ENCODE assay signal across 26 cellular contexts in genomic region chrY:14644161-14644952, GRCh38.
DNase-seq lines count a peak whose midpoint lies in the region; ATAC-seq, FAIRE-seq and TF ChIP-seq lines count a peak whose summit lies in the region.
"Had no signal": no experiment of that assay in that cellular context is flagged by ENCODE, and none has a peak within 500 bp of the region (broad histone marks: within the 10 kb centered on the region; RNA-seq: fewer than 3 reads in every experiment).

No MANE protein-coding gene starts in this region.

- TF ChIP-seq RAD21 in A549 (conservative IDR thresholded peaks at IDR 0.05 in 1 of 2, IDR thresholded peaks at IDR 0.05 in 1 of 2): no peak

- peak overlapping the region; percentile 30 for H3K4me2 ChIP-seq in A549
- H3K4me2 ChIP-seq: SK-N-SH had no signal

- CTCF ChIA-PET in A549 (lab: Yijun Ruan, JAX): no interaction called here

- TF ChIP-seq EP300 in A549 (IDR thresholded peaks at IDR 0.05): no peak

- H3K4me3 ChIP-seq in A549 (no peak overlapping the region), foreskin fibroblast (ENCODE audit: low read depth in 1 of 2, low read length in 2 of 2) (no peak overlapping the region), small intestine (ENCODE audit: low read depth in 1 of 2, low read length in 2 of 2) (no peak overlapping the region)
- H3K4me3 ChIP-seq: heart right ventricle, pancreas had no signal

- FAIRE-seq in A549 (lab: Jason Lieb, UNC) (no peak), small intestine (lab: Jason Lieb, UNC) (no peak)
- FAIRE-seq: pancreas had no signal

- POLR2A ChIA-PET in A549 (lab: Yijun Ruan, JAX): no interaction called here

- H3K27me3 ChIP-seq in small intestine (ENCODE audit: control insufficient read depth in 2 of 2, insufficient read depth in 2 of 2, low read length in 2 of 2): no peaks in the 10 kb centered on the region
- H3K27me3 ChIP-seq: heart right ventricle, pancreas had no signal

- no peaks in the 10 kb centered on the region for H3K9me3 ChIP-seq in A549
- H3K9me3 ChIP-seq in small intestine (ENCODE audit: control insufficient read depth, low read depth): no peaks in the 10 kb centered on the region
- H3K9me3 ChIP-seq: heart right ventricle, pancreas, SK-N-SH had no signal

- 38% methylated on average over 6 of the region's 6 CpGs for WGBS in A549 (ENCODE audit: missing lambda C conversion rate)
- 63 to 74% methylated on average over 6 of the region's 6 CpGs; no CpG with 5 or more reads in 1 of the 3 donors for WGBS in small intestine, 3 donors

- ATAC-seq in A549 (no peak), HG03196 (IDR thresholded peaks at IDR 0.05; ENCODE audit: unreplicated experiment) (no peak)
- ATAC-seq: effector memory CD8-positive, alpha-beta T cell; HCT116; left lobe of liver; natural killer cell treated with Interleukin-12 subunit alpha and Interleukin-12 subunit beta and Interleukin-15 and Interleukin-18, amount 100 ng/mL, for 72 hours; pancreas; sciatic nerve had no signal

- H3K27ac ChIP-seq in A549 (no peak overlapping the region), small intestine (ENCODE audit: low read depth in 1 of 2, low read length in 1 of 2) (no peak overlapping the region)
- H3K27ac ChIP-seq: heart right ventricle, pancreas had no signal

- H3K36me3 ChIP-seq in small intestine (ENCODE audit: control insufficient read depth in 2 of 2, insufficient read depth in 2 of 2, low read length in 2 of 2): no peaks in the 10 kb centered on the region
- H3K36me3 ChIP-seq: heart right ventricle, pancreas had no signal

- TF ChIP-seq POLR2A in A549 (IDR thresholded peaks at IDR 0.05; ENCODE audit: low read length): no peak

- DNase-seq in A549 (ENCODE audit: low read depth in 1 of 2, low spot score in 1 of 2) (no peak), H4 (ENCODE audit: low spot score) (peak; percentile 48), amniotic epithelial cell (ENCODE audit: low read depth) (peak; percentile 71), foreskin fibroblast (peak; percentile 73 to 85), small intestine (no peak), NCI-H2107 (lab: John Stamatoyannopoulos, UW) (no peak), DMS79 (lab: John Stamatoyannopoulos, UW) (no peak)
- DNase-seq: activated CD4-positive, alpha-beta T cell treated with anti-CD3 and anti-CD28 coated beads for 48 hours; activated naive CD4-positive, alpha-beta T cell treated with anti-CD3 and anti-CD28 coated beads, Interleukin-2, amount 50 U/mL, for 16 hours; anterior cingulate cortex; CD4-positive, CD25-positive, alpha-beta regulatory T cell; effector memory CD8-positive, alpha-beta T cell; GDM1; heart right ventricle; NCI-H1105 treated with DMSO at 0.1 percent for 48 hours; NCI-H524 treated with DMSO at 0.1 percent for 48 hours; pancreas; RPMI8226; SK-N-SH; substantia nigra; T-helper 2 cell had no signal

- H3K4me1 ChIP-seq in A549 (no peaks in the 10 kb centered on the region), small intestine (ENCODE audit: control insufficient read depth in 2 of 2, insufficient read depth in 1 of 2, low read depth in 1 of 2, low read length in 1 of 2) (no peaks in the 10 kb centered on the region)
- H3K4me1 ChIP-seq: heart right ventricle, pancreas had no signal

- TF ChIP-seq CTCF in A549 (IDR thresholded peaks at IDR 0.05) (no peak), foreskin fibroblast (IDR thresholded peaks at IDR 0.05; ENCODE audit: low read depth, low read length) (no peak)

TF ChIP-seq in A549, 52 proteins besides CTCF, POLR2A, EP300 and RAD21:
- TF ChIP-seq ESRRA (IDR thresholded peaks at IDR 0.05; ENCODE audit: borderline replicate concordance, low read length) (no peak), MAX (IDR thresholded peaks at IDR 0.05) (no peak), ZFP36 (IDR thresholded peaks at IDR 0.05; ENCODE audit: borderline replicate concordance, partially characterized antibody) (no peak), KDM5A (IDR thresholded peaks at IDR 0.05) (no peak), MAFK (IDR thresholded peaks at IDR 0.05; ENCODE audit: partially characterized antibody) (no peak), FOSL2 (IDR thresholded peaks at IDR 0.05) (no peak), FOSL2 (CRISPR knock-in tag; IDR thresholded peaks at IDR 0.05) (no peak), USF2 (IDR thresholded peaks at IDR 0.05) (no peak), HEYL (CRISPR knock-in tag; IDR thresholded peaks at IDR 0.05) (no peak), RARB (CRISPR knock-in tag; IDR thresholded peaks at IDR 0.05) (no peak), MYC (IDR thresholded peaks at IDR 0.05; ENCODE audit: borderline replicate concordance, low read length) (no peak), CHD4 (IDR thresholded peaks at IDR 0.05; ENCODE audit: borderline replicate concordance) (no peak), HOXA7 (CRISPR knock-in tag; IDR thresholded peaks at IDR 0.05) (no peak), NFE2L2 (conservative IDR thresholded peaks at IDR 0.05; ENCODE audit: low read length) (no peak), RFX5 (IDR thresholded peaks at IDR 0.05) (no peak)

Comparison
In these comparisons a context has a peak if more than half of its experiments do, and no peak if none do; other contexts are left out.
1. DNase-seq: peak in H4 (single experiment), amniotic epithelial cell (single experiment) and foreskin fibroblast (2 of 2); none in A549 (0 of 2), small intestine (single experiment), NCI-H2107 (single experiment) and DMS79 (single experiment).